19 cellular contexts compared by ENCODE assay signal in the genomic region with DNA sequence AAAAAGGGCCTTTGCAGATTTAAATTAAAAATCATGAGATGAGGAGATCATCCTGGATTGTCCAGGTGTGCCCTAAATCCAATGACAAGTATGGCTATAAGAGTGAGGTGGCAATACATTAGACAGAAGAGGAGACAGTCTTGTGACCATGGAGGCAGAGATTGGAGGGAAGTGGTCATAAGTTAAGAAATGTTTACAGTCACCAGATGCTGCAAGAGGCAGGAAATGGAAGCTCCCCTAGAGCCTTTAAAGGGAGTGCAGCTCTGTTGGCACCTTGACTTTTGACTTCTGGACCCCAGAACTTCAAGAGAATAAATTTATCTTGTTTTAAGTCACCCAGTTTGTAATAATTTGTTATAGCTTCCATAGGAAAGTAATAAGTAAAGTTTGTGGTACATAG.
DNase-seq lines count a peak whose midpoint lies in the region; ATAC-seq and TF ChIP-seq lines count a peak whose summit lies in the region.
"Had no signal": no experiment of that assay in that cellular context is flagged by ENCODE, and none has a peak within 500 bp of the region (broad histone marks: within the 10 kb centered on the region; RNA-seq: fewer than 3 reads in every experiment).

No MANE protein-coding gene starts in this region.

- H3K4me1 ChIP-seq in right lobe of liver, result no peaks in the 10 kb centered on the region

- no peak for TF ChIP-seq POLR2A in right lobe of liver (IDR thresholded peaks at IDR 0.05)

- TF ChIP-seq CTCF in choroid plexus epithelial cell (conservative IDR thresholded peaks at IDR 0.05; ENCODE audit: low read depth, low read length), result no peak
- TF ChIP-seq CTCF in right lobe of liver (IDR thresholded peaks at IDR 0.05), result no peak

- intact Hi-C loops in right lobe of liver (cut with DNase I) (no loop called here), left colon (cut with DNase I, micrococcal nuclease) (no loop called here)

- H3K27me3 ChIP-seq in right lobe of liver, result no peaks in the 10 kb centered on the region

- no peaks in the 10 kb centered on the region for H3K36me3 ChIP-seq in right lobe of liver

- DNase-seq in DMS53 (lab: John Stamatoyannopoulos, UW) (peak; percentile 6), DMS53 treated with DMSO at 0.1 percent for 48 hours (lab: John Stamatoyannopoulos, UW; ENCODE audit: unreplicated experiment) (no peak), GF-D8 (lab: John Stamatoyannopoulos, UW) (peak; percentile 9), Kasumi-1 (lab: John Stamatoyannopoulos, UW) (peak; percentile 4 to 7), choroid plexus epithelial cell (ENCODE audit: low read depth) (peak; percentile 12), right lobe of liver (no peak), NCI-H187 treated with DMSO at 0.1 percent for 48 hours (lab: John Stamatoyannopoulos, UW) (no peak), left colon (no peak)
- DNase-seq: GDM1, HFFc6, MV-4-11, NCI-H1417 treated with DMSO at 0.1 percent for 48 hours, NCI-H2029, NCI-H2171, NCI-H446, NCI-H526 treated with DMSO at 0.1 percent for 48 hours, Right ventricle myocardium superior, SK-N-SH had no signal

- no peaks in the 10 kb centered on the region for H3K9me3 ChIP-seq in right lobe of liver
- H3K9me3 ChIP-seq: SK-N-SH had no signal

- H3K4me3 ChIP-seq in choroid plexus epithelial cell (ENCODE audit: low read depth, low read length) (no peak overlapping the region), right lobe of liver (no peak overlapping the region)

- ATAC-seq in right lobe of liver (no peak), left colon (no peak)

- H3K27ac ChIP-seq in right lobe of liver, result no peak overlapping the region
- H3K27ac ChIP-seq: 22Rv1 had no signal

Comparison
In these comparisons a context has a peak if more than half of its experiments do, and no peak if none do; other contexts are left out.
1. DNase-seq: peak in DMS53 (single experiment), GF-D8 (single experiment), Kasumi-1 (2 of 2) and choroid plexus epithelial cell (single experiment); none in DMS53 treated with DMSO at 0.1 percent for 48 hours (single experiment), right lobe of liver (0 of 3), NCI-H187 treated with DMSO at 0.1 percent for 48 hours (single experiment) and left colon (0 of 2).